ENCODE assay signal across 17 cellular contexts in genomic region chr3:105958237-105959000, GRCh38.
A peak's percentile ranks its signal among the peaks of the same experiment; 100 is the strongest.
DNase-seq lines count a peak whose midpoint lies in the region; ATAC-seq and TF ChIP-seq lines count a peak whose summit lies in the region.
"Had no signal": no experiment of that assay in that cellular context is flagged by ENCODE, and none has a peak within 500 bp of the region (broad histone marks: within the 10 kb centered on the region; RNA-seq: fewer than 3 reads in every experiment).

No MANE protein-coding gene starts in this region.

- H3K4me1 ChIP-seq in neural progenitor cell = no peaks in the 10 kb centered on the region

- H3K27ac Mint-ChIP-seq in neural progenitor cell = no peak overlapping the region
- H3K27ac Mint-ChIP-seq: activated naive CD4-positive, alpha-beta T cell treated with anti-CD3 and anti-CD28 coated beads, Interleukin-2, amount 50 U/mL, for 72 hours had no signal

- H3K4me1 Mint-ChIP-seq in neural progenitor cell = peaks cover 11% of the 10 kb centered on the region

- H3K27me3 ChIP-seq in brain microvascular endothelial cell (replicated peaks) (no peaks in the 10 kb centered on the region), neural progenitor cell (no peaks in the 10 kb centered on the region)

- TF ChIP-seq CTCF in brain microvascular endothelial cell (IDR thresholded peaks at IDR 0.05; ENCODE audit: low read depth, low read length, missing control alignments) = no peak
- TF ChIP-seq CTCF in neural progenitor cell (IDR thresholded peaks at IDR 0.05) = no peak

- no peak overlapping the region for H3K9ac ChIP-seq in neural progenitor cell

- no peak overlapping the region for H3K4me2 ChIP-seq in neural progenitor cell
- H3K4me2 ChIP-seq: A549 had no signal

- no peaks in the 10 kb centered on the region for H3K79me2 ChIP-seq in neural progenitor cell (ENCODE audit: low read depth)

- H3K4me3 ChIP-seq in brain microvascular endothelial cell (ENCODE audit: low read depth, low read length) (no peak overlapping the region), neural progenitor cell (no peak overlapping the region)
- H3K4me3 ChIP-seq: A549, left ventricle myocardium inferior had no signal

- H3K27me3 Mint-ChIP-seq in neural progenitor cell (ENCODE audit: insufficient read depth, low read depth) = peaks cover 3% of the 10 kb centered on the region

- in situ Hi-C loops in brain microvascular endothelial cell (cut with HindIII; ENCODE audit: low pct_ligation_motif_present, low sequenced_read_pairs) = no loop called here

- H3K27ac ChIP-seq in brain microvascular endothelial cell (peak overlapping the region; percentile 61), neural progenitor cell (no peak overlapping the region)
- H3K27ac ChIP-seq: A549, left ventricle myocardium inferior, RWPE1 had no signal

- peak overlapping the region; percentile 6 for H2AFZ ChIP-seq in neural progenitor cell (replicated peaks)

- no peaks in the 10 kb centered on the region for H3K36me3 Mint-ChIP-seq in neural progenitor cell
- H3K36me3 Mint-ChIP-seq: activated naive CD4-positive, alpha-beta T cell treated with anti-CD3 and anti-CD28 coated beads, Interleukin-2, amount 50 U/mL, for 72 hours had no signal

- no peaks in the 10 kb centered on the region for H3F3A ChIP-seq in neural progenitor cell (ENCODE audit: low read depth)

- H3K4me3 Mint-ChIP-seq in neural progenitor cell = no peak overlapping the region

- no peaks in the 10 kb centered on the region for H3K36me3 ChIP-seq in brain microvascular endothelial cell (replicated peaks)
- H3K36me3 ChIP-seq in neural progenitor cell = no peaks in the 10 kb centered on the region
- H3K36me3 ChIP-seq: left ventricle myocardium inferior had no signal

- DNase-seq in DMS 273 (lab: John Stamatoyannopoulos, UW; ENCODE audit: unreplicated experiment) (peak; percentile 98), NCI-H524 (lab: John Stamatoyannopoulos, UW) (peak; percentile 99 to 100), brain microvascular endothelial cell (no peak), neural progenitor cell (ENCODE audit: low spot score) (no peak), activated T-cell treated with anti-CD3 and anti-CD28 coated beads for 4 hours (no peak), DMS79 (lab: John Stamatoyannopoulos, UW) (no peak), RKO (ENCODE audit: low spot score) (no peak)
- DNase-seq: activated CD4-positive, CD25-positive, alpha-beta regulatory T cell treated with anti-CD3 and anti-CD28 coated beads, Interleukin-2, amount 50 U/mL, for 72 hours; Calu3; head of caudate nucleus; left ventricle myocardium inferior; NCI-H1694 treated with DMSO at 0.1 percent for 48 hours; stimulated activated CD4-positive, alpha-beta T cell treated with anti-CD3 and anti-CD28 coated beads, Interleukin-12 subunit alpha, Interleukin-12 subunit beta, amount 100 ng/mL, for 4 hours had no signal

- H3K9me3 Mint-ChIP-seq in neural progenitor cell = no peaks in the 10 kb centered on the region

- ATAC-seq in HG03045 (IDR thresholded peaks at IDR 0.05; ENCODE audit: unreplicated experiment) = no peak
- ATAC-seq: A549; activated naive CD4-positive, alpha-beta T cell treated with anti-CD3 and anti-CD28 coated beads, Interleukin-2, amount 50 U/mL, for 72 hours had no signal

- H3K9me3 ChIP-seq in neural progenitor cell (ENCODE audit: low read depth) = no peaks in the 10 kb centered on the region
- H3K9me3 ChIP-seq: A549, left ventricle myocardium inferior had no signal

- H4K20me1 ChIP-seq in neural progenitor cell (ENCODE audit: low read depth) = no peaks in the 10 kb centered on the region

Comparison
In these comparisons a context has a peak if more than half of its experiments do, and no peak if none do; other contexts are left out.
1. DNase-seq: peak in DMS 273 (single experiment) and NCI-H524 (2 of 2); none in brain microvascular endothelial cell (single experiment), neural progenitor cell (single experiment), activated T-cell treated with anti-CD3 and anti-CD28 coated beads for 4 hours (single experiment), DMS79 (single experiment) and RKO (single experiment).